ENCODE assay signal across 27 cellular contexts in the genomic region with DNA sequence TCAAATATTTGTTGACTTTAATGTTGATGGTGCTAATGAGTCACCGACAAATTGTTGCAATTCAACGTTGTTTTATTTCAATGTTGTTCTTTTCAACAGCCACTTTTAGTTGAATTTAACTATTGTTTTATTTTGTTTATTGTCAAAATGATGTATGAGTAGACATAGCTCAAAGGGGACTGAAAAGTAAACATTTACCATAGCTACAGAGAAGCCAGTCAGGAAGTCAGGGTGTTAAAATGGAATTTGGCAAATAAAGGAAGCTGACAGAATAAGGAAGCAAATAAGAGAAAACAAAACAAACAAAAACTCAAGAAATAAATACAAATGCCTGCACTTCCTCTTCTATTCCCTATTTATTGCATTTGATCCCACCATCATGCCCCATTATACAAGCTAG.
"Had no signal": no experiment of that assay in that cellular context is flagged by ENCODE, and none has a peak within 500 bp of the region (broad histone marks: within the 10 kb centered on the region; RNA-seq: fewer than 3 reads in every experiment).

No MANE protein-coding gene starts in this region.

- H3K27me3 ChIP-seq: ascending aorta, brain microvascular endothelial cell, neutrophil, stomach, thyroid gland, upper lobe of left lung, vagina had no signal

- H3K9me3 ChIP-seq: ascending aorta, esophagus squamous epithelium, left ventricle myocardium inferior, neutrophil, psoas muscle, stomach, thyroid gland, upper lobe of left lung, vagina had no signal

- DNase-seq: activated CD4-positive, alpha-beta memory T cell treated with anti-CD3 and anti-CD28 coated beads for 36 hours; activated CD4-positive, alpha-beta T cell treated with anti-CD3 and anti-CD28 coated beads for 48 hours; activated CD8-positive, alpha-beta memory T cell treated with anti-CD3 and anti-CD28 coated beads, Interleukin-2, amount 50 U/mL, for 48 hours; activated gamma-delta T cell; activated naive CD4-positive, alpha-beta T cell treated with anti-CD3 and anti-CD28 coated beads, Interleukin-2, amount 10 ng/mL, durations not matched to agents 7 days and 5 days; activated naive CD8-positive, alpha-beta T cell treated with anti-CD3 and anti-CD28 coated beads, Interleukin-2, amount 10 ng/mL, durations not matched to agents 7 days and 5 days; activated T-cell treated with anti-CD3 and anti-CD28 coated beads, Interleukin-2, amount 50 U/mL, for 24 hours; brain microvascular endothelial cell; caudate nucleus; esophagus squamous epithelium; kidney glomerular epithelial cell; left ventricle myocardium inferior; psoas muscle; stimulated activated CD4-positive, alpha-beta T cell treated with anti-CD3 and anti-CD28 coated beads, Interleukin-1b, Interleukin-23, amount 100 ng/mL, for 48 hours; stimulated activated CD4-positive, alpha-beta T cell treated with anti-CD3 and anti-CD28 coated beads, Interleukin-4, amount 100 ng/mL, for 4 hours; stimulated activated CD8-positive, alpha-beta memory T cell treated with anti-CD3 and anti-CD28 coated beads, Interleukin-4, amount 100 ng/mL, for 48 hours; stomach; T-helper 2 cell; thyroid gland; upper lobe of left lung had no signal

- H3K4me3 ChIP-seq: ascending aorta, esophagus squamous epithelium, left ventricle myocardium inferior, lung, psoas muscle, smooth muscle cell, stomach, thyroid gland, upper lobe of left lung, vagina had no signal

- H3K27ac ChIP-seq: ascending aorta, brain microvascular endothelial cell, esophagus squamous epithelium, left ventricle myocardium inferior, neutrophil, psoas muscle, stomach, thyroid gland, upper lobe of left lung, vagina, VCaP had no signal

- H3K36me3 ChIP-seq: ascending aorta, brain microvascular endothelial cell, esophagus squamous epithelium, left ventricle myocardium inferior, neutrophil, stomach, thyroid gland, upper lobe of left lung, vagina had no signal

- H3K4me1 ChIP-seq: ascending aorta, esophagus squamous epithelium, left ventricle myocardium inferior, psoas muscle, stomach, thyroid gland, upper lobe of left lung, vagina had no signal

- ATAC-seq: psoas muscle; stimulated activated memory B cell treated with anti-CD40 and anti-IgM and Interleukin-4, amounts not matched to agents 10 μg/mL and 1 μg/mL and 100 μg/mL, for 72 hours had no signal

- H3K4me2 ChIP-seq: smooth muscle cell had no signal
